In genomic region chr10:81978238-81978637, GRCh38 we compare ENCODE assay signal across 14 cellular contexts.
DNase-seq lines count a peak whose midpoint lies in the region; ATAC-seq and TF ChIP-seq lines count a peak whose summit lies in the region.
"Had no signal": no experiment of that assay in that cellular context is flagged by ENCODE, and none has a peak within 500 bp of the region (broad histone marks: within the 10 kb centered on the region; RNA-seq: fewer than 3 reads in every experiment).

No MANE protein-coding gene starts in this region.

- H3K4me1 Mint-ChIP-seq in natural killer cell = no peaks in the 10 kb centered on the region

- intact Hi-C loops in right cardiac atrium (cut with DNase I) = no loop called here
- intact Hi-C loops in posterior cingulate gyrus (cut with DNase I) = no loop called here
- intact Hi-C loops in natural killer cell (cut with micrococcal nuclease) = no loop called here

- no peak overlapping the region for H3K9ac ChIP-seq in SK-N-MC (ENCODE audit: insufficient read length)

- DNase-seq in cardiac muscle cell (ENCODE audit: low read depth in 1 of 2, low spot score in 1 of 2) = peak; percentile 33 to 85
- no peak for DNase-seq in right cardiac atrium
- DNase-seq in SK-N-MC (ENCODE audit: low read depth, low spot score) = peak; percentile 8
- peak; percentile 2 for DNase-seq in fibroblast of mammary gland (ENCODE audit: low read depth)
- DNase-seq in HCEC 1CT = no peak
- DNase-seq in posterior cingulate gyrus = no peak
- DNase-seq in natural killer cell = no peak
- DNase-seq in hypothalamus (lab: John Stamatoyannopoulos, UW) = no peak
- DNase-seq: activated T-cell treated with anti-CD3 and anti-CD28 coated beads, Interleukin-2, amount 50 U/mL, for 24 hours; body of pancreas; Peyer's patch had no signal

- WGBS in right cardiac atrium = 56% methylated on average over 2 of the region's 2 CpGs

- TF ChIP-seq CTCF in cardiac muscle cell (IDR thresholded peaks at IDR 0.05; ENCODE audit: low read depth, low read length) (no peak), fibroblast of mammary gland (conservative IDR thresholded peaks at IDR 0.05; ENCODE audit: control insufficient read depth, insufficient read depth, low read depth, low read length) (no peak), natural killer cell (IDR thresholded peaks at IDR 0.05) (no peak)

- H3K27me3 ChIP-seq in cardiac muscle cell (no peaks in the 10 kb centered on the region), right cardiac atrium (ENCODE audit: control insufficient read depth, insufficient read depth) (no peaks in the 10 kb centered on the region)
- H3K27me3 ChIP-seq: body of pancreas, Peyer's patch, tibial nerve had no signal

- H3K4me3 ChIP-seq in cardiac muscle cell (no peak overlapping the region), right cardiac atrium (ENCODE audit: low read length) (no peak overlapping the region), SK-N-MC (no peak overlapping the region), fibroblast of mammary gland (ENCODE audit: control insufficient read depth, low read depth, low read length) (no peak overlapping the region)
- H3K4me3 ChIP-seq: body of pancreas, Peyer's patch, tibial nerve had no signal

- H3K36me3 ChIP-seq in cardiac muscle cell = no peaks in the 10 kb centered on the region
- H3K36me3 ChIP-seq in SK-N-MC (ENCODE audit: insufficient read depth, low read length) = no peaks in the 10 kb centered on the region
- H3K36me3 ChIP-seq: Peyer's patch, tibial nerve had no signal

- no peaks in the 10 kb centered on the region for H3K27me3 Mint-ChIP-seq in natural killer cell (ENCODE audit: low read depth in 2 of 2)
- H3K27me3 Mint-ChIP-seq: activated T-cell treated with anti-CD3 and anti-CD28 coated beads, Interleukin-2, amount 50 U/mL, for 24 hours had no signal

- H3K9me3 ChIP-seq in cardiac muscle cell (ENCODE audit: low read depth) (no peaks in the 10 kb centered on the region), right cardiac atrium (ENCODE audit: control insufficient read depth, low read length) (no peaks in the 10 kb centered on the region), SK-N-MC (ENCODE audit: low read depth, low read length) (no peaks in the 10 kb centered on the region)
- H3K9me3 ChIP-seq: body of pancreas, Peyer's patch had no signal

- peaks cover 7% of the 10 kb centered on the region for H3K36me3 Mint-ChIP-seq in natural killer cell

- H3K27ac ChIP-seq in cardiac muscle cell (no peak overlapping the region), right cardiac atrium (ENCODE audit: low read length) (no peak overlapping the region), SK-N-MC (no peak overlapping the region)
- H3K27ac ChIP-seq: body of pancreas, epithelial cell of prostate, Peyer's patch, tibial nerve had no signal

- H3K27ac Mint-ChIP-seq in natural killer cell = no peak overlapping the region
- H3K27ac Mint-ChIP-seq: activated T-cell treated with anti-CD3 and anti-CD28 coated beads, Interleukin-2, amount 50 U/mL, for 24 hours had no signal

- no peak overlapping the region for H3K4me3 Mint-ChIP-seq in natural killer cell
- H3K4me3 Mint-ChIP-seq: activated T-cell treated with anti-CD3 and anti-CD28 coated beads, Interleukin-2, amount 50 U/mL, for 24 hours had no signal

- peaks cover 11 to 15% of the 10 kb centered on the region in 2 donors for H3K9me3 Mint-ChIP-seq in natural killer cell

- H3K4me1 ChIP-seq in cardiac muscle cell (ENCODE audit: low read depth) (no peaks in the 10 kb centered on the region), right cardiac atrium (ENCODE audit: control insufficient read depth, insufficient read depth, low read length) (no peaks in the 10 kb centered on the region)
- H3K4me1 ChIP-seq: body of pancreas, Peyer's patch, tibial nerve had no signal

- no peak for ATAC-seq in right cardiac atrium
- ATAC-seq in natural killer cell = no peak
- ATAC-seq: activated CD4-positive, CD25-positive, alpha-beta regulatory T cell treated with anti-CD3 and anti-CD28 coated beads, Interleukin-2, amount 50 U/mL, for 24 hours; body of pancreas had no signal

Comparison
In these comparisons a context has a peak if more than half of its experiments do, and no peak if none do; other contexts are left out.
1. DNase-seq: peak in cardiac muscle cell (2 of 2), SK-N-MC (single experiment) and fibroblast of mammary gland (single experiment); none in right cardiac atrium (0 of 3), HCEC 1CT (single experiment), posterior cingulate gyrus (0 of 10), natural killer cell (single experiment) and hypothalamus (0 of 51).